Comparison of ENCODE assay signal across 13 cellular contexts in genomic region chr9:116689117-116689516, GRCh38. TPM values are rescaled to one million over a fixed set of nuclear protein-coding genes. Genes with fewer than 3 reads are reported as not detected.
A peak's percentile ranks its signal among the peaks of the same experiment; 100 is the strongest.
DNase-seq lines count a peak whose midpoint lies in the region; ATAC-seq and TF ChIP-seq lines count a peak whose summit lies in the region.
"Had no signal": no experiment of that assay in that cellular context is flagged by ENCODE, and none has a peak within 500 bp of the region (broad histone marks: within the 10 kb centered on the region; RNA-seq: fewer than 3 reads in every experiment).

No MANE protein-coding gene starts in this region.

- H3K4me1 ChIP-seq in gastrocnemius medialis = peaks cover 56 to 66% of the 10 kb centered on the region in 2 donors

- H3K27ac Mint-ChIP-seq in activated T-cell treated with anti-CD3 and anti-CD28 coated beads, Interleukin-2, amount 50 U/mL, for 72 hours = peak overlapping the region; percentile 43
- peak overlapping the region; percentile 68 for H3K27ac Mint-ChIP-seq in central memory CD8-positive, alpha-beta T cell (ENCODE audit: low read depth)

- in situ Hi-C loops in gastrocnemius medialis (cut with MboI; ENCODE audit: low sequenced_read_pairs in 4 of 4) = no loop called here

- H3K4me3 Mint-ChIP-seq in activated T-cell treated with anti-CD3 and anti-CD28 coated beads, Interleukin-2, amount 50 U/mL, for 72 hours = peak overlapping the region; percentile 52 to 63
- H3K4me3 Mint-ChIP-seq in central memory CD8-positive, alpha-beta T cell = peak overlapping the region; percentile 24

- H3K9me3 ChIP-seq in MG63 (no peaks in the 10 kb centered on the region), gastrocnemius medialis (no peaks in the 10 kb centered on the region)
- H3K9me3 ChIP-seq: transverse colon had no signal

- H3K4me3 ChIP-seq in MG63 (peak overlapping the region; percentile 80; the same call in 1 of the 2 replicates), gastrocnemius medialis (peak overlapping the region in 1 of 4 donors; percentile 87)

- peaks cover 2 to 18% of the 10 kb centered on the region in 2 donors for H3K36me3 Mint-ChIP-seq in activated T-cell treated with anti-CD3 and anti-CD28 coated beads, Interleukin-2, amount 50 U/mL, for 72 hours (ENCODE audit: insufficient read depth in 2 of 2)
- peaks cover 7% of the 10 kb centered on the region for H3K36me3 Mint-ChIP-seq in central memory CD8-positive, alpha-beta T cell (ENCODE audit: insufficient read depth)

- H3K27me3 Mint-ChIP-seq in activated T-cell treated with anti-CD3 and anti-CD28 coated beads, Interleukin-2, amount 50 U/mL, for 72 hours (ENCODE audit: low read depth) = no peaks in the 10 kb centered on the region
- no peaks in the 10 kb centered on the region for H3K27me3 Mint-ChIP-seq in central memory CD8-positive, alpha-beta T cell

- ATAC-seq in activated T-cell treated with anti-CD3 and anti-CD28 coated beads, Interleukin-2, amount 50 U/mL, for 72 hours (replicated peaks in 1 of 2) = no peak
- ATAC-seq in central memory CD8-positive, alpha-beta T cell (replicated peaks; ENCODE audit: extremely low read depth, poor library complexity, severe bottlenecking) = no peak
- ATAC-seq in gastrocnemius medialis = no peak
- ATAC-seq in HG03342 (IDR thresholded peaks at IDR 0.05; ENCODE audit: unreplicated experiment) = no peak
- no peak for ATAC-seq in Right ventricle myocardium superior (ENCODE audit: poor library complexity)

- TF ChIP-seq POLR2A in gastrocnemius medialis (IDR thresholded peaks at IDR 0.05) = no peak

- no peak for TF ChIP-seq CTCF in gastrocnemius medialis (IDR thresholded peaks at IDR 0.05 in 4 of 5, conservative IDR thresholded peaks at IDR 0.05 in 1 of 5)

- H3K27ac ChIP-seq in gastrocnemius medialis = peak overlapping the region in 3 of 4 donors; percentile 3 to 87 (median 86)
- H3K27ac ChIP-seq: transverse colon had no signal

- intact Hi-C loops in gastrocnemius medialis (cut with DNase I; ENCODE audit: low total_unique reads) (no loop called here), Right ventricle myocardium superior (cut with DNase I) (no loop called here)

- peaks cover 0 to 5% of the 10 kb centered on the region in 2 donors for H3K9me3 Mint-ChIP-seq in activated T-cell treated with anti-CD3 and anti-CD28 coated beads, Interleukin-2, amount 50 U/mL, for 72 hours
- no peaks in the 10 kb centered on the region for H3K9me3 Mint-ChIP-seq in central memory CD8-positive, alpha-beta T cell

- H3K4me1 Mint-ChIP-seq in activated T-cell treated with anti-CD3 and anti-CD28 coated beads, Interleukin-2, amount 50 U/mL, for 72 hours (ENCODE audit: low read depth) = peaks cover 70% of the 10 kb centered on the region
- H3K4me1 Mint-ChIP-seq in central memory CD8-positive, alpha-beta T cell = peaks cover 61% of the 10 kb centered on the region

- peaks cover 14% of the 10 kb centered on the region for H3K36me3 ChIP-seq in MG63
- no peaks in the 10 kb centered on the region for H3K36me3 ChIP-seq in gastrocnemius medialis
- H3K36me3 ChIP-seq: transverse colon had no signal

- H3K27me3 ChIP-seq in MG63 (no peaks in the 10 kb centered on the region), gastrocnemius medialis (no peaks in the 10 kb centered on the region)
- H3K27me3 ChIP-seq: transverse colon had no signal

- no peak for DNase-seq in activated T-cell treated with anti-CD3 and anti-CD28 coated beads, Interleukin-2, amount 50 U/mL, for 72 hours
- no peak for DNase-seq in activated T-cell treated with anti-CD3 and anti-CD28 coated beads for 4 hours
- DNase-seq in MG63 = no peak
- DNase-seq in central memory CD8-positive, alpha-beta T cell (ENCODE audit: low spot score in 2 of 2) = no peak
- DNase-seq in gastrocnemius medialis = no peak
- no peak for DNase-seq in Right ventricle myocardium superior
- DNase-seq in GM19240 (ENCODE audit: insufficient read length, low spot score) = no peak
- DNase-seq: DMS79 treated with DMSO at 0.1 percent for 48 hours, NCI-H1417 treated with DMSO at 0.1 percent for 48 hours, NCI-H446 treated with DMSO at 0.1 percent for 48 hours, posterior cingulate gyrus, transverse colon had no signal

RNA-seq across cellular contexts. Expression of gene TRIM32, which starts 2.0 kb away (rescaled TPM):
- 10 to 100 TPM; 12.6 to 13.6 TPM for total RNA-seq in activated T-cell treated with anti-CD3 and anti-CD28 coated beads, Interleukin-2, amount 50 U/mL, for 72 hours
- total RNA-seq in MG63 (2014; rRNA removed; shearing (Covaris generic); ENCODE audit: low replicate concordance) = 14.2 and 25.1 TPM in 2 replicates
- total RNA-seq in gastrocnemius medialis = 10 to 100 TPM; 12.6 to 25.8 (median 24.3) TPM
- 15.2 TPM for total RNA-seq in Right ventricle myocardium superior
